In genomic region chr11:79439430-79439892, GRCh38 we compare ENCODE assay signal across 9 cellular contexts. TPM values are rescaled to one million over a fixed set of nuclear protein-coding genes. Genes with fewer than 3 reads are reported as not detected.
DNase-seq lines count a peak whose midpoint lies in the region; ATAC-seq and TF ChIP-seq lines count a peak whose summit lies in the region.
"Had no signal": no experiment of that assay in that cellular context is flagged by ENCODE, and none has a peak within 500 bp of the region (broad histone marks: within the 10 kb centered on the region; RNA-seq: fewer than 3 reads in every experiment).

No MANE protein-coding gene starts in this region.

- no peak for TF ChIP-seq POLR2A in vagina (IDR thresholded peaks at IDR 0.05)

- peak overlapping the region; percentile 59 for H3K4me3 ChIP-seq in cardiac muscle cell
- peak overlapping the region; percentile 52 to 62 for H3K4me3 ChIP-seq in vagina

- no peak overlapping the region for H3K27ac Mint-ChIP-seq in memory B cell
- H3K27ac Mint-ChIP-seq: activated naive CD4-positive, alpha-beta T cell treated with anti-CD3 and anti-CD28 coated beads, Interleukin-2, amount 50 U/mL, for 24 hours had no signal

- no peaks in the 10 kb centered on the region for H3K9me3 Mint-ChIP-seq in memory B cell
- H3K9me3 Mint-ChIP-seq: activated naive CD4-positive, alpha-beta T cell treated with anti-CD3 and anti-CD28 coated beads, Interleukin-2, amount 50 U/mL, for 24 hours had no signal

- H3K36me3 ChIP-seq in cardiac muscle cell (no peaks in the 10 kb centered on the region), vagina (no peaks in the 10 kb centered on the region)

- H3K4me3 Mint-ChIP-seq in memory B cell = peak overlapping the region; percentile 83
- H3K4me3 Mint-ChIP-seq: activated naive CD4-positive, alpha-beta T cell treated with anti-CD3 and anti-CD28 coated beads, Interleukin-2, amount 50 U/mL, for 24 hours had no signal

- TF ChIP-seq CTCF in cardiac muscle cell (IDR thresholded peaks at IDR 0.05; ENCODE audit: low read depth, low read length) (no peak), vagina (IDR thresholded peaks at IDR 0.05) (no peak)

- DNase-seq in cardiac muscle cell (ENCODE audit: low read depth in 1 of 2, low spot score in 1 of 2) = peak in 1 of 2 donors; percentile 8
- no peak for DNase-seq in cardiac septum (ENCODE audit: low spot score)
- DNase-seq in caudate nucleus (lab: John Stamatoyannopoulos, UW) = peak in 6 of 61 donors; percentile 25 to 67 (median 54)
- DNase-seq in memory B cell (ENCODE audit: low spot score in 2 of 2) = no peak
- DNase-seq in vagina (ENCODE audit: extremely low spot score in 2 of 2) = no peak
- no peak for DNase-seq in SKM-1 (lab: John Stamatoyannopoulos, UW; ENCODE audit: unreplicated experiment)

- ATAC-seq in memory B cell (ENCODE audit: low read depth) = no peak
- no peak for ATAC-seq in HG03439 (IDR thresholded peaks at IDR 0.05; ENCODE audit: unreplicated experiment)
- no peak for ATAC-seq in GM19023 (IDR thresholded peaks at IDR 0.05; ENCODE audit: unreplicated experiment)

- H3K27ac ChIP-seq in cardiac muscle cell (no peak overlapping the region), caudate nucleus (ENCODE audit: low read depth, low read length) (peak overlapping the region; percentile 58), vagina (peak overlapping the region; percentile 92)

- H3K9me3 ChIP-seq in cardiac muscle cell (ENCODE audit: low read depth) (no peaks in the 10 kb centered on the region), vagina (no peaks in the 10 kb centered on the region)

- peaks cover 4% of the 10 kb centered on the region for H3K4me1 ChIP-seq in cardiac muscle cell (ENCODE audit: low read depth)
- H3K4me1 ChIP-seq in vagina = peaks cover 44% of the 10 kb centered on the region

- H3K27me3 ChIP-seq in cardiac muscle cell = peaks cover 44% of the 10 kb centered on the region
- no peaks in the 10 kb centered on the region for H3K27me3 ChIP-seq in vagina

- H3K36me3 Mint-ChIP-seq in memory B cell = no peaks in the 10 kb centered on the region
- H3K36me3 Mint-ChIP-seq: activated naive CD4-positive, alpha-beta T cell treated with anti-CD3 and anti-CD28 coated beads, Interleukin-2, amount 50 U/mL, for 24 hours had no signal

- peaks cover 31% of the 10 kb centered on the region for H3K4me1 Mint-ChIP-seq in memory B cell

- intact Hi-C loops in cardiac septum (cut with DNase I) (loop anchor here (10.0 kb wide), 1 partner anchor 205 kb away; no protein-coding TSS in a partner anchor), vagina (cut with DNase I) (no loop called here)

- H3K27me3 Mint-ChIP-seq in memory B cell = peaks cover 11% of the 10 kb centered on the region

RNA-seq across cellular contexts. Expression of gene TENM4, which starts 1.4 kb away (rescaled TPM):
- total RNA-seq in cardiac muscle cell (59.6 and 105 TPM in 2 replicates), cardiac septum (3.4 TPM), vagina (12.5 TPM)
- polyA plus RNA-seq in cardiac muscle cell = 19.0 and 27.3 TPM in 2 replicates
